ENCODE assay signal across 1 cellular context in the genomic region with DNA sequence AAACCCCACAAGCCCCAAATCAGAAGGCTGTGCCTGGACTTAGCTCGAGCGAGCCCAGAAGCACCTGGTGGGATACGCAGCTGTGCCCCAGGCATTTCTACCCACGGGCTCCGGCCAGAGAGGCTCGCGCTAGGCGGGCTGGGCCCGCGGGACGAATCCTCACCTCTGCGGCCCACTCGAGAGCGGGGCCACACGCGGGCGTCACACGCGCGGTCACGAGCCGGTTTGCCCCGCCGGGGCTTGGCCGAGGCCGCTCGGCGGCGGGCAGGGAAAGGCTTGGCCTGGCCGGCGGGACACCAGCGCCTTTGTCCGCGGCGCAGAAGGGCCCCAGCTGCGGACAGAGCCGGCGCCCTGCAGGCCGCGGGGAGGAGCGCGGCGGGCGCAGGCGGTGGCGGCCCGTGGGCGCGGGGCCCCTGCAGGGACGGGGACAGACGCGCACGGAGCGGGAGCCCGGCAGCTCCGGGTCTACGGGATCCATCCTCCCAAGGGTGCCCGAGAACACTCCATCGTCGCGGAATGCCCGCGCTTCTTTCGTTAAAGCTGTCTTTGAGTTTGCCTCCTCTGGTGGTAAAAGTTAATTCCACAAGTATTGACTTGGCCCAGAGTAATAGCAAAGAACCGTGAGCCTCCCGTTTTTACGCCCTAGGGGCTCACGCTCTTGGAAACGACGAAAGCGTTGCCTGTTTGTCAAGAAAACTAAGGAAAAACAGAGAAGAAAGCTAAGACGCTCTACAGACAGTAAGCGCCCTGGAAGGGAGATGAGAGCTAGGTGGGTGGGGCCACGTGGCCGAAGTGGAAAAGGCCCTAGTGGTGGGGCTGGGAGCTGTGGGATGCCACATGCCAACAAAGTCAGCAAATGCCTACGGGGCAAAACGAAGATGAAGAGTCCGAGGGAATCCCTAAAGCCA.
TF ChIP-seq lines count a peak whose summit lies in the region.

No MANE protein-coding gene starts in this region.

TF ChIP-seq in GM23338, 12 proteins besides CTCF, POLR2A, EP300 and RAD21 (continued from another document):
- TF ChIP-seq, protein P1, sequence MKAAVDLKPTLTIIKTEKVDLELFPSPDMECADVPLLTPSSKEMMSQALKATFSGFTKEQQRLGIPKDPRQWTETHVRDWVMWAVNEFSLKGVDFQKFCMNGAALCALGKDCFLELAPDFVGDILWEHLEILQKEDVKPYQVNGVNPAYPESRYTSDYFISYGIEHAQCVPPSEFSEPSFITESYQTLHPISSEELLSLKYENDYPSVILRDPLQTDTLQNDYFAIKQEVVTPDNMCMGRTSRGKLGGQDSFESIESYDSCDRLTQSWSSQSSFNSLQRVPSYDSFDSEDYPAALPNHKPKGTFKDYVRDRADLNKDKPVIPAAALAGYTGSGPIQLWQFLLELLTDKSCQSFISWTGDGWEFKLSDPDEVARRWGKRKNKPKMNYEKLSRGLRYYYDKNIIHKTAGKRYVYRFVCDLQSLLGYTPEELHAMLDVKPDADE (IDR thresholded peaks at IDR 0.05) = no peak
- TF ChIP-seq ZNF331 (CRISPR knock-in tag; IDR thresholded peaks at IDR 0.05; ENCODE audit: low read depth) (no peak), CREB1 (CRISPR knock-in tag; IDR thresholded peaks at IDR 0.05; ENCODE audit: low read depth) (no peak), EZH2phosphoT487 (IDR thresholded peaks at IDR 0.05; ENCODE audit: unreplicated experiment) (no peak), POLR2AphosphoS5 (IDR thresholded peaks at IDR 0.05; ENCODE audit: low read depth) (no peak), STAT1 (IDR thresholded peaks at IDR 0.05; ENCODE audit: unreplicated experiment) (no peak)
- TF ChIP-seq, protein P2, sequence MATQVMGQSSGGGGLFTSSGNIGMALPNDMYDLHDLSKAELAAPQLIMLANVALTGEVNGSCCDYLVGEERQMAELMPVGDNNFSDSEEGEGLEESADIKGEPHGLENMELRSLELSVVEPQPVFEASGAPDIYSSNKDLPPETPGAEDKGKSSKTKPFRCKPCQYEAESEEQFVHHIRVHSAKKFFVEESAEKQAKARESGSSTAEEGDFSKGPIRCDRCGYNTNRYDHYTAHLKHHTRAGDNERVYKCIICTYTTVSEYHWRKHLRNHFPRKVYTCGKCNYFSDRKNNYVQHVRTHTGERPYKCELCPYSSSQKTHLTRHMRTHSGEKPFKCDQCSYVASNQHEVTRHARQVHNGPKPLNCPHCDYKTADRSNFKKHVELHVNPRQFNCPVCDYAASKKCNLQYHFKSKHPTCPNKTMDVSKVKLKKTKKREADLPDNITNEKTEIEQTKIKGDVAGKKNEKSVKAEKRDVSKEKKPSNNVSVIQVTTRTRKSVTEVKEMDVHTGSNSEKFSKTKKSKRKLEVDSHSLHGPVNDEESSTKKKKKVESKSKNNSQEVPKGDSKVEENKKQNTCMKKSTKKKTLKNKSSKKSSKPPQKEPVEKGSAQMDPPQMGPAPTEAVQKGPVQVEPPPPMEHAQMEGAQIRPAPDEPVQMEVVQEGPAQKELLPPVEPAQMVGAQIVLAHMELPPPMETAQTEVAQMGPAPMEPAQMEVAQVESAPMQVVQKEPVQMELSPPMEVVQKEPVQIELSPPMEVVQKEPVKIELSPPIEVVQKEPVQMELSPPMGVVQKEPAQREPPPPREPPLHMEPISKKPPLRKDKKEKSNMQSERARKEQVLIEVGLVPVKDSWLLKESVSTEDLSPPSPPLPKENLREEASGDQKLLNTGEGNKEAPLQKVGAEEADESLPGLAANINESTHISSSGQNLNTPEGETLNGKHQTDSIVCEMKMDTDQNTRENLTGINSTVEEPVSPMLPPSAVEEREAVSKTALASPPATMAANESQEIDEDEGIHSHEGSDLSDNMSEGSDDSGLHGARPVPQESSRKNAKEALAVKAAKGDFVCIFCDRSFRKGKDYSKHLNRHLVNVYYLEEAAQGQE (IDR thresholded peaks at IDR 0.05; ENCODE audit: unreplicated experiment) = no peak
